11 cellular contexts compared by ENCODE assay signal in the genomic region with DNA sequence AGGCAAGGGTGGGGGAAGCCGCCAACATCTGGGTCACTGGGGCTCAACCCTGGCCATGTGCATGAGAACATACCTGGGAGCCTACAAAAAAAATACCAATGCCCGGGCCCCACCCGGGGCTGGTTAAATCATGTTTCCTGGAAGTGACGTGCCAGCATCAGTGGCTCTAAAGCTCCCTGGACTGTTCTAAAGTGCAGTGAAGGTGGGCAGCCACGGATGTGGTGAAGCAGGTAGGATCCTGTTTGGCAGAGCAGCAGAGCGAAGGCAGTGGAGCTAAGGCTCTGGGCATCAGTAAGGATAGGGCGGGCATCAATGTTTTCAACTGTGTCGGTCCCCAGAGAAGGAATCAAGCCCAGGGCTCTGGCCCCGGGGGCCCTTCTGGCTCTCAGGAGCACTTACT. TPM values are rescaled to one million over a fixed set of nuclear protein-coding genes. Genes with fewer than 3 reads are reported as not detected.
DNase-seq lines count a peak whose midpoint lies in the region; ATAC-seq and TF ChIP-seq lines count a peak whose summit lies in the region.
"Had no signal": no experiment of that assay in that cellular context is flagged by ENCODE, and none has a peak within 500 bp of the region (broad histone marks: within the 10 kb centered on the region; RNA-seq: fewer than 3 reads in every experiment).

No MANE protein-coding gene starts in this region.

- H3K4me3 Mint-ChIP-seq in CD4-positive, CD25-positive, alpha-beta regulatory T cell = peak overlapping the region; percentile 90 to 100 (median 92)
- H3K4me3 Mint-ChIP-seq in activated CD4-positive, alpha-beta T cell treated with anti-CD3 and anti-CD28 coated beads for 36 hours = peak overlapping the region; percentile 74
- no peak overlapping the region for H3K4me3 Mint-ChIP-seq in MCF 10A (ENCODE audit: unreplicated experiment)
- H3K4me3 Mint-ChIP-seq: nephron had no signal

- peaks cover 2% of the 10 kb centered on the region for H3K36me3 ChIP-seq in CD4-positive, CD25-positive, alpha-beta regulatory T cell (ENCODE audit: control insufficient read depth, insufficient read depth, low read length)
- H3K36me3 ChIP-seq in skeletal muscle satellite cell (ENCODE audit: insufficient read depth, low read length) = no peaks in the 10 kb centered on the region
- no peaks in the 10 kb centered on the region for H3K36me3 ChIP-seq in PC-3 (ENCODE audit: low read depth, low read length)
- H3K36me3 ChIP-seq: adrenal gland had no signal

- H3K9me2 ChIP-seq in PC-3 (replicated peaks; ENCODE audit: low read length) = no peaks in the 10 kb centered on the region

- POLR2A ChIA-PET in activated CD4-positive, alpha-beta T cell treated with anti-CD3 and anti-CD28 coated beads for 36 hours (lab: Charles Lee) = interaction anchor here (1.8 to 5.0 kb wide), 2 partner anchors 17 to 264 kb away, joined by 4 to 66 read pairs; no protein-coding TSS in a partner anchor
- POLR2A ChIA-PET in PC-3 (lab: Charles Lee; ENCODE audit: unreplicated experiment) (no interaction called here), MCF 10A (lab: Yijun Ruan, JAX) (interaction anchor here (0.6 kb wide), 1 partner anchor 57 kb away, joined by 3 read pairs; no protein-coding TSS in a partner anchor)

- H3K9ac ChIP-seq in skeletal muscle satellite cell (ENCODE audit: low read depth, low read length) (no peak overlapping the region), PC-3 (ENCODE audit: low read length) (no peak overlapping the region)

- TF ChIP-seq CTCF in PC-3 (conservative IDR thresholded peaks at IDR 0.05; ENCODE audit: low read depth, low read length) (no peak), MCF 10A (IDR thresholded peaks at IDR 0.05; ENCODE audit: unreplicated experiment) (no peak)

- peak; percentile 63 to 97 (median 83) for DNase-seq in CD4-positive, CD25-positive, alpha-beta regulatory T cell
- peak; percentile 87 for DNase-seq in activated CD4-positive, alpha-beta T cell treated with anti-CD3 and anti-CD28 coated beads for 36 hours
- DNase-seq in PC-3 (no peak), caudate nucleus (lab: John Stamatoyannopoulos, UW) (no peak), MCF 10A (ENCODE audit: unreplicated experiment) (no peak), posterior vena cava (ENCODE audit: low spot score) (no peak)

- peak; percentile 47 to 54 for ATAC-seq in CD4-positive, CD25-positive, alpha-beta regulatory T cell (ENCODE audit: low read depth in 2 of 2)
- ATAC-seq in activated CD4-positive, alpha-beta T cell treated with anti-CD3 and anti-CD28 coated beads for 36 hours = peak; percentile 21
- ATAC-seq in PC-3 = no peak
- ATAC-seq: K562 had no signal

- CTCF ChIA-PET in activated CD4-positive, alpha-beta T cell treated with anti-CD3 and anti-CD28 coated beads for 36 hours (lab: Charles Lee) = interaction anchor here (0.6 to 2.4 kb wide), 9 partner anchors 11 to 342 kb away, joined by 3 to 11 read pairs (median 4); no protein-coding TSS in a partner anchor
- CTCF ChIA-PET in PC-3 (lab: Charles Lee) (no interaction called here), MCF 10A (lab: Yijun Ruan, JAX) (interaction anchor here (0.6 kb wide), 1 partner anchor 736 kb away, joined by 4 read pairs; no protein-coding TSS in a partner anchor)

- H3K27me3 Mint-ChIP-seq in CD4-positive, CD25-positive, alpha-beta regulatory T cell = peaks cover 11% of the 10 kb centered on the region
- no peaks in the 10 kb centered on the region for H3K27me3 Mint-ChIP-seq in activated CD4-positive, alpha-beta T cell treated with anti-CD3 and anti-CD28 coated beads for 36 hours
- H3K27me3 Mint-ChIP-seq in MCF 10A (ENCODE audit: insufficient read depth, unreplicated experiment) = no peaks in the 10 kb centered on the region

- H3K4me3 ChIP-seq in CD4-positive, CD25-positive, alpha-beta regulatory T cell (ENCODE audit: low read depth, low read length) = peak overlapping the region; percentile 92
- H3K4me3 ChIP-seq in skeletal muscle satellite cell (ENCODE audit: low read length) = peak overlapping the region; percentile 56
- no peak overlapping the region for H3K4me3 ChIP-seq in PC-3 (ENCODE audit: low read length)
- H3K4me3 ChIP-seq: adrenal gland, K562 had no signal

- H3K27ac Mint-ChIP-seq in CD4-positive, CD25-positive, alpha-beta regulatory T cell = peak overlapping the region; percentile 96 to 99 (median 99)
- peak overlapping the region; percentile 89 for H3K27ac Mint-ChIP-seq in activated CD4-positive, alpha-beta T cell treated with anti-CD3 and anti-CD28 coated beads for 36 hours
- no peak overlapping the region for H3K27ac Mint-ChIP-seq in MCF 10A (ENCODE audit: low read depth, unreplicated experiment)
- H3K27ac Mint-ChIP-seq: nephron had no signal

- peaks cover 0 to 9% (median 4%) of the 10 kb centered on the region in 7 donors for H3K9me3 Mint-ChIP-seq in CD4-positive, CD25-positive, alpha-beta regulatory T cell
- H3K9me3 Mint-ChIP-seq in activated CD4-positive, alpha-beta T cell treated with anti-CD3 and anti-CD28 coated beads for 36 hours (ENCODE audit: low read depth) = peaks cover 11% of the 10 kb centered on the region
- H3K9me3 Mint-ChIP-seq in MCF 10A (ENCODE audit: unreplicated experiment) = peaks cover 8% of the 10 kb centered on the region

- no peaks in the 10 kb centered on the region for H3K9me3 ChIP-seq in CD4-positive, CD25-positive, alpha-beta regulatory T cell (ENCODE audit: control insufficient read depth in 2 of 2, low read length in 2 of 2)
- no peaks in the 10 kb centered on the region for H3K9me3 ChIP-seq in skeletal muscle satellite cell (replicated peaks; ENCODE audit: low read length)
- H3K9me3 ChIP-seq in PC-3 (ENCODE audit: low read length) = no peaks in the 10 kb centered on the region
- H3K9me3 ChIP-seq: adrenal gland had no signal

- H3F3A ChIP-seq in PC-3 (ENCODE audit: low read length, unreplicated experiment) = no peaks in the 10 kb centered on the region

- H2AFZ ChIP-seq in PC-3 (ENCODE audit: low read length) = no peak overlapping the region

- intact Hi-C loops in activated CD4-positive, alpha-beta T cell treated with anti-CD3 and anti-CD28 coated beads for 36 hours (cut with DNase I, micrococcal nuclease) = loop anchor here (5.0 kb wide), 4 partner anchors 172 to 863 kb away; a partner anchor contains a TSS
- intact Hi-C loops in PC-3 (cut with micrococcal nuclease) = no loop called here
- intact Hi-C loops in MCF 10A (cut with micrococcal nuclease) = no loop called here
- intact Hi-C loops in posterior vena cava (cut with DNase I) = no loop called here

- peaks cover 18 to 97% (median 74%) of the 10 kb centered on the region in 4 donors for H3K4me1 Mint-ChIP-seq in CD4-positive, CD25-positive, alpha-beta regulatory T cell
- peaks cover 95% of the 10 kb centered on the region for H3K4me1 Mint-ChIP-seq in activated CD4-positive, alpha-beta T cell treated with anti-CD3 and anti-CD28 coated beads for 36 hours
- no peaks in the 10 kb centered on the region for H3K4me1 Mint-ChIP-seq in MCF 10A (ENCODE audit: insufficient read depth, unreplicated experiment)

- no peaks in the 10 kb centered on the region for H3K79me2 ChIP-seq in PC-3 (ENCODE audit: low read length)

- H3K4me2 ChIP-seq in skeletal muscle satellite cell (ENCODE audit: low read length) = peak overlapping the region; percentile 77
- no peak overlapping the region for H3K4me2 ChIP-seq in PC-3 (ENCODE audit: low read length)

- H4K20me1 ChIP-seq in PC-3 (ENCODE audit: low read length) = no peaks in the 10 kb centered on the region

- peak overlapping the region; percentile 98 for H3K27ac ChIP-seq in CD4-positive, CD25-positive, alpha-beta regulatory T cell (ENCODE audit: insufficient read depth, low read length, poor library complexity, severe bottlenecking)
- peak overlapping the region; percentile 31 for H3K27ac ChIP-seq in angular gyrus (ENCODE audit: low read depth, low read length)
- H3K27ac ChIP-seq in PC-3 (ENCODE audit: low read length) = no peak overlapping the region
- no peak overlapping the region for H3K27ac ChIP-seq in caudate nucleus (ENCODE audit: low read depth, low read length)

- no peaks in the 10 kb centered on the region for H3K27me3 ChIP-seq in CD4-positive, CD25-positive, alpha-beta regulatory T cell (ENCODE audit: control insufficient read depth, insufficient read depth, low read length)
- H3K27me3 ChIP-seq in skeletal muscle satellite cell (ENCODE audit: control insufficient read depth, insufficient read depth, low read length) (no peaks in the 10 kb centered on the region), PC-3 (ENCODE audit: low read length) (no peaks in the 10 kb centered on the region)
- H3K27me3 ChIP-seq: adrenal gland had no signal

- H3K4me1 ChIP-seq in CD4-positive, CD25-positive, alpha-beta regulatory T cell (ENCODE audit: control insufficient read depth, insufficient read depth, low read length, poor library complexity, severe bottlenecking) = peaks cover 89% of the 10 kb centered on the region
- H3K4me1 ChIP-seq in skeletal muscle satellite cell (ENCODE audit: control insufficient read depth, insufficient read depth, low read length) (peaks cover 28% of the 10 kb centered on the region), PC-3 (ENCODE audit: insufficient read depth, low read length) (peaks cover 16% of the 10 kb centered on the region)

- BruUV-seq in PC-3 (replicated peaks; lab: Mats Ljungman, UMichigan) (no TSS peak), MCF 10A (replicated peaks; lab: Mats Ljungman, UMichigan) (no TSS peak)

- H3K36me3 Mint-ChIP-seq in CD4-positive, CD25-positive, alpha-beta regulatory T cell = peaks cover 14% of the 10 kb centered on the region
- peaks cover 39% of the 10 kb centered on the region for H3K36me3 Mint-ChIP-seq in activated CD4-positive, alpha-beta T cell treated with anti-CD3 and anti-CD28 coated beads for 36 hours (ENCODE audit: low read depth)
- no peaks in the 10 kb centered on the region for H3K36me3 Mint-ChIP-seq in MCF 10A (ENCODE audit: insufficient read depth, unreplicated experiment)

RNA-seq across cellular contexts. Expression of a gene that starts 0.5 kb away (rescaled TPM):
- 18.8 TPM for total RNA-seq in CD4-positive, CD25-positive, alpha-beta regulatory T cell
- polyA plus RNA-seq in CD4-positive, CD25-positive, alpha-beta regulatory T cell = 10 to 100 TPM in 2 of 4 donors, 1 to 10 TPM in 2; 8.5 to 19.1 (median 11.0) TPM
- 10 to 100 TPM in 1 of 2 experiments, 1 to 10 TPM in 1; 9.4 to 11.2 TPM for total RNA-seq in activated CD4-positive, alpha-beta T cell treated with anti-CD3 and anti-CD28 coated beads for 36 hours
- total RNA-seq in skeletal muscle satellite cell (2012; rRNA removed) = 0.51 and 4.8 TPM in 2 replicates
- total RNA-seq in PC-3 (2014; rRNA removed) (0.35 and 1.5 TPM in 2 replicates), MCF 10A (2022) (0.10 and 0.14 TPM in 2 replicates), posterior vena cava (1 to 10 TPM; 3.2 to 6.4 TPM)

Comparison
In these comparisons a context has a peak if more than half of its experiments do, and no peak if none do; other contexts are left out.
1. DNase-seq: peak in CD4-positive, CD25-positive, alpha-beta regulatory T cell (3 of 3) and activated CD4-positive, alpha-beta T cell treated with anti-CD3 and anti-CD28 coated beads for 36 hours (single experiment); none in PC-3 (single experiment), caudate nucleus (0 of 61), MCF 10A (single experiment) and posterior vena cava (single experiment).
2. H3K27ac ChIP-seq: peak in CD4-positive, CD25-positive, alpha-beta regulatory T cell (single experiment) and angular gyrus (single experiment); none in PC-3 (single experiment) and caudate nucleus (single experiment).
3. intact Hi-C loops: an anchor here in activated CD4-positive, alpha-beta T cell treated with anti-CD3 and anti-CD28 coated beads for 36 hours (5.0 kb wide); none called in PC-3, MCF 10A and posterior vena cava.